ENCODE assay signal across 20 cellular contexts in genomic region chr22:32480238-32480637, GRCh38. TPM values are rescaled to one million over a fixed set of nuclear protein-coding genes. Genes with fewer than 3 reads are reported as not detected.
DNase-seq lines count a peak whose midpoint lies in the region; ATAC-seq and TF ChIP-seq lines count a peak whose summit lies in the region.
"Had no signal": no experiment of that assay in that cellular context is flagged by ENCODE, and none has a peak within 500 bp of the region (broad histone marks: within the 10 kb centered on the region; RNA-seq: fewer than 3 reads in every experiment).

No MANE protein-coding gene starts in this region.

- CTCF ChIA-PET in activated CD8-positive, alpha-beta memory T cell treated with anti-CD3 and anti-CD28 coated beads, Interleukin-2, amount 10 ng/mL, durations not matched to agents 7 days and 5 days (lab: Charles Lee) = no interaction called here

- peaks cover 95% of the 10 kb centered on the region for H3K79me2 ChIP-seq in OCI-LY3 (ENCODE audit: low read length)

- H3K9me3 Mint-ChIP-seq in activated CD8-positive, alpha-beta memory T cell treated with anti-CD3 and anti-CD28 coated beads, Interleukin-2, amount 10 ng/mL, durations not matched to agents 7 days and 5 days (ENCODE audit: low read depth) = no peaks in the 10 kb centered on the region
- H3K9me3 Mint-ChIP-seq in chondrocyte (ENCODE audit: low read depth) = no peaks in the 10 kb centered on the region
- no peaks in the 10 kb centered on the region for H3K9me3 Mint-ChIP-seq in stimulated activated effector memory CD8-positive, alpha-beta T cell treated with anti-CD3 and anti-CD28 coated beads, Interleukin-12 subunit alpha, Interleukin-12 subunit beta, amount 100 ng/mL, for 72 hours
- H3K9me3 Mint-ChIP-seq: H9 had no signal

- ATAC-seq in activated CD8-positive, alpha-beta memory T cell treated with anti-CD3 and anti-CD28 coated beads, Interleukin-2, amount 10 ng/mL, durations not matched to agents 7 days and 5 days = no peak
- no peak for ATAC-seq in stimulated activated effector memory CD8-positive, alpha-beta T cell treated with anti-CD3 and anti-CD28 coated beads, Interleukin-12 subunit alpha, Interleukin-12 subunit beta, amount 100 ng/mL, for 72 hours
- ATAC-seq in upper lobe of left lung (ENCODE audit: low FRiP score in 2 of 2) (no peak), GM21529 (IDR thresholded peaks at IDR 0.05; ENCODE audit: unreplicated experiment) (no peak)
- ATAC-seq: heart left ventricle had no signal

- H3K27me3 ChIP-seq in OCI-LY3 (ENCODE audit: low read depth, low read length) = no peaks in the 10 kb centered on the region
- H3K27me3 ChIP-seq in upper lobe of left lung = no peaks in the 10 kb centered on the region
- H3K27me3 ChIP-seq: brain microvascular endothelial cell, dorsolateral prefrontal cortex, esophagus squamous epithelium, heart left ventricle, right atrium auricular region, vagina had no signal

- H3K9me3 ChIP-seq in OCI-LY3 (ENCODE audit: insufficient read depth, low read length) (no peaks in the 10 kb centered on the region), upper lobe of left lung (no peaks in the 10 kb centered on the region)
- H3K9me3 ChIP-seq: esophagus squamous epithelium, heart left ventricle, right atrium auricular region, vagina had no signal

- H3K36me3 ChIP-seq in OCI-LY3 (replicated peaks; ENCODE audit: low read depth, low read length) (peaks cover 36% of the 10 kb centered on the region), upper lobe of left lung (peaks cover 0 to 30% (median 5%) of the 10 kb centered on the region in 4 donors)

- WGBS in upper lobe of left lung, 2 donors = 97 to 100% methylated on average over 1 of the region's 1 CpG

- H3K4me1 ChIP-seq in OCI-LY3 (ENCODE audit: low read length) = peaks cover 60% of the 10 kb centered on the region
- H3K4me1 ChIP-seq in upper lobe of left lung = peaks cover 26 to 61% (median 37%) of the 10 kb centered on the region in 4 donors

- peaks cover 22% of the 10 kb centered on the region for H3K36me3 Mint-ChIP-seq in activated CD8-positive, alpha-beta memory T cell treated with anti-CD3 and anti-CD28 coated beads, Interleukin-2, amount 10 ng/mL, durations not matched to agents 7 days and 5 days
- H3K36me3 Mint-ChIP-seq in chondrocyte (ENCODE audit: low read depth) = peaks cover 5% of the 10 kb centered on the region
- peaks cover 36% of the 10 kb centered on the region for H3K36me3 Mint-ChIP-seq in stimulated activated effector memory CD8-positive, alpha-beta T cell treated with anti-CD3 and anti-CD28 coated beads, Interleukin-12 subunit alpha, Interleukin-12 subunit beta, amount 100 ng/mL, for 72 hours

- H2AFZ ChIP-seq in OCI-LY3 (ENCODE audit: low read depth, low read length) = no peak overlapping the region

- TF ChIP-seq CTCF in OCI-LY3 (IDR thresholded peaks at IDR 0.05; ENCODE audit: low read depth, low read length) = no peak
- TF ChIP-seq CTCF in chondrocyte (IDR thresholded peaks at IDR 0.05) = no peak
- no peak for TF ChIP-seq CTCF in upper lobe of left lung (IDR thresholded peaks at IDR 0.05)

- no peak overlapping the region for H3K9ac ChIP-seq in OCI-LY3 (ENCODE audit: low read length)

- no peak for TF ChIP-seq EP300 in upper lobe of left lung (IDR thresholded peaks at IDR 0.05)

- H3K4me2 ChIP-seq in OCI-LY3 (ENCODE audit: low read length) = peak overlapping the region; percentile 48

- H3K4me3 ChIP-seq in OCI-LY3 (ENCODE audit: low read length) (no peak overlapping the region), upper lobe of left lung (no peak overlapping the region)
- H3K4me3 ChIP-seq: dorsolateral prefrontal cortex, esophagus squamous epithelium, heart left ventricle, right atrium auricular region, vagina had no signal

- no peak for DNase-seq in activated CD8-positive, alpha-beta memory T cell treated with anti-CD3 and anti-CD28 coated beads, Interleukin-2, amount 10 ng/mL, durations not matched to agents 7 days and 5 days
- no peak for DNase-seq in activated CD8-positive, alpha-beta memory T cell treated with anti-CD3 and anti-CD28 coated beads for 24 hours
- DNase-seq in chondrocyte (ENCODE audit: low spot score) (no peak), upper lobe of left lung (no peak), NCI-H526 treated with DMSO at 0.1 percent for 48 hours (lab: John Stamatoyannopoulos, UW) (no peak)
- no peak for DNase-seq in stimulated activated effector memory CD8-positive, alpha-beta T cell treated with anti-CD3 and anti-CD28 coated beads, Interleukin-12 subunit alpha, Interleukin-12 subunit beta, amount 100 ng/mL, for 72 hours (ENCODE audit: low spot score in 2 of 2)
- DNase-seq: activated effector memory CD4-positive, alpha-beta T cell treated with anti-CD3 and anti-CD28 coated beads, Interleukin-2, amount 50 U/mL, for 16 hours; brain microvascular endothelial cell; dorsolateral prefrontal cortex; esophagus squamous epithelium; H9; heart left ventricle; mesenchymal stem cell; NCI-H1092; NCI-H2171 had no signal

- no peak for TF ChIP-seq POLR2A in upper lobe of left lung (IDR thresholded peaks at IDR 0.05)

- H4K20me1 ChIP-seq in OCI-LY3 (ENCODE audit: insufficient read depth, low read length) = peaks cover 90% of the 10 kb centered on the region

- no peaks in the 10 kb centered on the region for H3K27me3 Mint-ChIP-seq in activated CD8-positive, alpha-beta memory T cell treated with anti-CD3 and anti-CD28 coated beads, Interleukin-2, amount 10 ng/mL, durations not matched to agents 7 days and 5 days
- no peaks in the 10 kb centered on the region for H3K27me3 Mint-ChIP-seq in chondrocyte (ENCODE audit: low read depth)

- H3K27ac ChIP-seq in OCI-LY3 (ENCODE audit: low read length) (peak overlapping the region; percentile 28; the same call in 1 of the 2 replicates), upper lobe of left lung (no peak overlapping the region)
- H3K27ac ChIP-seq: brain microvascular endothelial cell, esophagus squamous epithelium, heart left ventricle, right atrium auricular region, vagina had no signal

- no peak overlapping the region for H3K4me3 Mint-ChIP-seq in activated CD8-positive, alpha-beta memory T cell treated with anti-CD3 and anti-CD28 coated beads, Interleukin-2, amount 10 ng/mL, durations not matched to agents 7 days and 5 days
- no peak overlapping the region for H3K4me3 Mint-ChIP-seq in chondrocyte (ENCODE audit: unreplicated experiment)
- peak overlapping the region; percentile 4 for H3K4me3 Mint-ChIP-seq in stimulated activated effector memory CD8-positive, alpha-beta T cell treated with anti-CD3 and anti-CD28 coated beads, Interleukin-12 subunit alpha, Interleukin-12 subunit beta, amount 100 ng/mL, for 72 hours
- H3K4me3 Mint-ChIP-seq: H9 had no signal

- H3K27ac Mint-ChIP-seq in activated CD8-positive, alpha-beta memory T cell treated with anti-CD3 and anti-CD28 coated beads, Interleukin-2, amount 10 ng/mL, durations not matched to agents 7 days and 5 days = peak overlapping the region; percentile 59
- peak overlapping the region; percentile 46 for H3K27ac Mint-ChIP-seq in chondrocyte (ENCODE audit: unreplicated experiment)
- peak overlapping the region; percentile 58 for H3K27ac Mint-ChIP-seq in stimulated activated effector memory CD8-positive, alpha-beta T cell treated with anti-CD3 and anti-CD28 coated beads, Interleukin-12 subunit alpha, Interleukin-12 subunit beta, amount 100 ng/mL, for 72 hours
- H3K27ac Mint-ChIP-seq: H9 had no signal

- H3K4me1 Mint-ChIP-seq in activated CD8-positive, alpha-beta memory T cell treated with anti-CD3 and anti-CD28 coated beads, Interleukin-2, amount 10 ng/mL, durations not matched to agents 7 days and 5 days = peaks cover 30% of the 10 kb centered on the region
- H3K4me1 Mint-ChIP-seq in chondrocyte (ENCODE audit: low read depth) = peaks cover 15% of the 10 kb centered on the region
- H3K4me1 Mint-ChIP-seq in stimulated activated effector memory CD8-positive, alpha-beta T cell treated with anti-CD3 and anti-CD28 coated beads, Interleukin-12 subunit alpha, Interleukin-12 subunit beta, amount 100 ng/mL, for 72 hours = peaks cover 20% of the 10 kb centered on the region

RNA-seq across cellular contexts. Expression of gene FBXO7, which starts 5.6 kb away (rescaled TPM):
- 100 to 1,000 TPM in 1 of 2 experiments, 10 to 100 TPM in 1; 98.9 to 108 TPM for total RNA-seq in activated CD8-positive, alpha-beta memory T cell treated with anti-CD3 and anti-CD28 coated beads, Interleukin-2, amount 10 ng/mL, durations not matched to agents 7 days and 5 days
- 76.0 to 76.6 TPM (median 76.3 TPM) in 3 replicates for total RNA-seq in chondrocyte
- 100 to 1,000 TPM in 2 of 6 donors, 10 to 100 TPM in 4; 69.9 to 115 (median 85.4) TPM for total RNA-seq in upper lobe of left lung

RNA-seq across cellular contexts. Expression of gene BPIFC, which starts 16.0 kb away (rescaled TPM):
- total RNA-seq in activated CD8-positive, alpha-beta memory T cell treated with anti-CD3 and anti-CD28 coated beads, Interleukin-2, amount 10 ng/mL, durations not matched to agents 7 days and 5 days = not detected
- total RNA-seq in chondrocyte (not detected in 3 replicates), upper lobe of left lung (not detected)
- total RNA-seq: H9; heart left ventricle; right atrium auricular region; T-helper 1 cell treated with Interleukin-12 subunit alpha and Interleukin-12 subunit beta and Interleukin-4 antibody, amounts not matched to agents 30 ng/mL and 1 ng/mL, for 36 hours; vagina had no signal
